In the genomic region with DNA sequence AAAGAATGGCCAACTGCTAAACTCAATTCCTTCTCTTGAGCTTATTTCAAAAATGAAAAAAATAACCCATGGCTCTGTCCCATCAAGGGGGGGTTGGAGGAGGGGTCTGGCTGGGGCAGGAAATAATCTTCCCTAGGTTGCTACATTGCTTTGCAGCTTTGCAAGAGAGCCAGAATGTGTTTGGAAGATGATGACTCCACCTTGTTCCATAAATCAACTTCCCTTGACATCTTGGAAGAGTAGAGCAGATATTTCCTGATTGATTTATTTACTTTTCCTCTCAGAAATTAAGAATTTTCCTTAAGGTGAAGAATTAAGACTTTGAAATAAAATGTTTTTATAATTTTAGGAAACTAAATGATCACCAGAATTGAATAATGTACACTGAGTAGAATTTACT, we compare ENCODE assay signal across 20 cellular contexts.
"Had no signal": no experiment of that assay in that cellular context is flagged by ENCODE, and none has a peak within 500 bp of the region (broad histone marks: within the 10 kb centered on the region; RNA-seq: fewer than 3 reads in every experiment).

No MANE protein-coding gene starts in this region.

- ATAC-seq: esophagus mucosa, gastrocnemius medialis, heart right ventricle, left lobe of liver, pancreas, right cardiac atrium had no signal

- H3K4me3 ChIP-seq: coronary artery, gastrocnemius medialis, heart right ventricle, pancreas, upper lobe of left lung, uterus had no signal

- H3K4me3 Mint-ChIP-seq: nephron had no signal

- H3K27ac ChIP-seq: coronary artery, heart right ventricle, pancreas, upper lobe of left lung, uterus had no signal

- H3K4me1 Mint-ChIP-seq: nephron had no signal

- H3K27me3 Mint-ChIP-seq: progenitor cell of endocrine pancreas had no signal

- H3K27me3 ChIP-seq: gastrocnemius medialis, heart right ventricle, pancreas, upper lobe of left lung, uterus had no signal

- DNase-seq: effector CD4-positive, alpha-beta T cell; gastrocnemius medialis; heart right ventricle; hypothalamus; islet precursor cell; midbrain; occipital lobe; pancreas; right cardiac atrium; small intestine; stimulated activated CD4-positive, alpha-beta T cell treated with anti-CD3 and anti-CD28 coated beads, Interleukin-12 subunit alpha, Interleukin-12 subunit beta, amount 100 ng/mL, for 4 hours; stimulated activated CD4-positive, alpha-beta T cell treated with anti-CD3 and anti-CD28 coated beads, Interleukin-2, amount 100 ng/mL, for 48 hours; stimulated activated naive CD4-positive, alpha-beta T cell treated with Interleukin-2 at 50 U/mL for 16 hours; upper lobe of left lung; uterus had no signal

- H3K9me3 ChIP-seq: gastrocnemius medialis, heart right ventricle, pancreas, upper lobe of left lung, uterus had no signal

- H3K36me3 ChIP-seq: uterus had no signal

- H3K4me1 ChIP-seq: gastrocnemius medialis, pancreas, upper lobe of left lung, uterus had no signal

- FAIRE-seq: pancreas, small intestine had no signal

- H3K9me3 Mint-ChIP-seq: nephron had no signal

- H3K27ac Mint-ChIP-seq: nephron, progenitor cell of endocrine pancreas had no signal
